ENCODE assay signal across 1 cellular context in genomic region chr20:62302341-62303048, GRCh38.
TF ChIP-seq lines count a peak whose summit lies in the region.

ADRM1 (plus strand) TSS chr20:62302997; CDS start chr20:62303569, 572 bp downstream.

TF ChIP-seq in HepG2, 621 proteins besides CTCF, POLR2A, EP300 and RAD21 (continued from another document and continues in another):
- TF ChIP-seq, protein P1, sequence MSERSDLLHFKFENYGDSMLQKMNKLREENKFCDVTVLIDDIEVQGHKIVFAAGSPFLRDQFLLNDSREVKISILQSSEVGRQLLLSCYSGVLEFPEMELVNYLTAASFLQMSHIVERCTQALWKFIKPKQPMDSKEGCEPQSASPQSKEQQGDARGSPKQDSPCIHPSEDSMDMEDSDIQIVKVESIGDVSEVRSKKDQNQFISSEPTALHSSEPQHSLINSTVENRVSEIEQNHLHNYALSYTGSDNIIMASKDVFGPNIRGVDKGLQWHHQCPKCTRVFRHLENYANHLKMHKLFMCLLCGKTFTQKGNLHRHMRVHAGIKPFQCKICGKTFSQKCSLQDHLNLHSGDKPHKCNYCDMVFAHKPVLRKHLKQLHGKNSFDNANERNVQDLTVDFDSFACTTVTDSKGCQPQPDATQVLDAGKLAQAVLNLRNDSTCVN (CRISPR knock-in tag; IDR thresholded peaks at IDR 0.05; ENCODE audit: borderline replicate concordance), result peak; percentile 70; the same call in 1 of the 2 replicates
- TF ChIP-seq ISL2 (CRISPR knock-in tag; IDR thresholded peaks at IDR 0.05) (peak; percentile 84), ELK4 (CRISPR knock-in tag; IDR thresholded peaks at IDR 0.05; ENCODE audit: borderline replicate concordance) (peak; percentile 89; the same call in 1 of the 2 replicates), MXD1 (CRISPR knock-in tag; IDR thresholded peaks at IDR 0.05) (peak; percentile 89; the same call in 1 of the 2 replicates), KDM2A (CRISPR knock-in tag; IDR thresholded peaks at IDR 0.05; ENCODE audit: borderline replicate concordance, low read depth) (peak; percentile 96), PLSCR1 (CRISPR knock-in tag; IDR thresholded peaks at IDR 0.05; ENCODE audit: borderline replicate concordance) (no peak), ASH2L (IDR thresholded peaks at IDR 0.05; ENCODE audit: insufficient read length, low read depth, low read length) (peak; percentile 37), MYC (CRISPR knock-in tag; IDR thresholded peaks at IDR 0.05; ENCODE audit: borderline replicate concordance) (peak; percentile 59; the same call in 1 of the 2 replicates), ZBTB21 (CRISPR knock-in tag; IDR thresholded peaks at IDR 0.05) (peak; percentile 24; the same call in 1 of the 2 replicates), ZNF407 (CRISPR knock-in tag; IDR thresholded peaks at IDR 0.05; ENCODE audit: not compliant biosample characterization) (peak; percentile 72), TEAD2 (CRISPR knock-in tag; IDR thresholded peaks at IDR 0.05) (no peak), TP53 (CRISPR knock-in tag; conservative IDR thresholded peaks at IDR 0.05) (peak; percentile 81; the same call in 1 of the 2 replicates), BRCA1 (CRISPR knock-in tag; IDR thresholded peaks at IDR 0.05) (no peak; the same call in 1 of the 2 replicates), CREM (IDR thresholded peaks at IDR 0.05) (peak; percentile 66; the same call in 1 of the 2 replicates), CREM (CRISPR knock-in tag; IDR thresholded peaks at IDR 0.05) (peak; percentile 24; the same call in 1 of the 2 replicates), YEATS4 (CRISPR knock-in tag; IDR thresholded peaks at IDR 0.05; ENCODE audit: borderline replicate concordance) (no peak; the same call in 1 of the 2 replicates), GABPB1 (CRISPR knock-in tag; IDR thresholded peaks at IDR 0.05) (peak; percentile 96), POGZ (CRISPR knock-in tag; IDR thresholded peaks at IDR 0.05) (peak; percentile 49; the same call in 1 of the 2 replicates), ZNF784 (CRISPR knock-in tag; IDR thresholded peaks at IDR 0.05; ENCODE audit: borderline replicate concordance) (no peak; the same call in 1 of the 2 replicates), AHDC1 (CRISPR knock-in tag; IDR thresholded peaks at IDR 0.05; ENCODE audit: borderline replicate concordance) (no peak; the same call in 1 of the 2 replicates), RCOR2 (CRISPR knock-in tag; IDR thresholded peaks at IDR 0.05) (no peak), SRY (CRISPR knock-in tag; IDR thresholded peaks at IDR 0.05) (no peak; the same call in 1 of the 2 replicates), ZNF562 (CRISPR knock-in tag; IDR thresholded peaks at IDR 0.05; ENCODE audit: borderline replicate concordance) (no peak), KMT2B (CRISPR knock-in tag; IDR thresholded peaks at IDR 0.05) (peak; percentile 78), KDM5B (CRISPR knock-in tag; IDR thresholded peaks at IDR 0.05; ENCODE audit: borderline replicate concordance) (peak; percentile 67; the same call in 1 of the 2 replicates), HDAC6 (IDR thresholded peaks at IDR 0.05; ENCODE audit: low read depth, low read length) (no peak), HIVEP1 (CRISPR knock-in tag; IDR thresholded peaks at IDR 0.05) (no peak), ZBTB44 (CRISPR knock-in tag; IDR thresholded peaks at IDR 0.05) (peak; percentile 86), SMAD9 (CRISPR knock-in tag; IDR thresholded peaks at IDR 0.05) (0 out of 2 replicates have a peak, but pooled peaks have one; percentile 6)
- TF ChIP-seq, protein P2, sequence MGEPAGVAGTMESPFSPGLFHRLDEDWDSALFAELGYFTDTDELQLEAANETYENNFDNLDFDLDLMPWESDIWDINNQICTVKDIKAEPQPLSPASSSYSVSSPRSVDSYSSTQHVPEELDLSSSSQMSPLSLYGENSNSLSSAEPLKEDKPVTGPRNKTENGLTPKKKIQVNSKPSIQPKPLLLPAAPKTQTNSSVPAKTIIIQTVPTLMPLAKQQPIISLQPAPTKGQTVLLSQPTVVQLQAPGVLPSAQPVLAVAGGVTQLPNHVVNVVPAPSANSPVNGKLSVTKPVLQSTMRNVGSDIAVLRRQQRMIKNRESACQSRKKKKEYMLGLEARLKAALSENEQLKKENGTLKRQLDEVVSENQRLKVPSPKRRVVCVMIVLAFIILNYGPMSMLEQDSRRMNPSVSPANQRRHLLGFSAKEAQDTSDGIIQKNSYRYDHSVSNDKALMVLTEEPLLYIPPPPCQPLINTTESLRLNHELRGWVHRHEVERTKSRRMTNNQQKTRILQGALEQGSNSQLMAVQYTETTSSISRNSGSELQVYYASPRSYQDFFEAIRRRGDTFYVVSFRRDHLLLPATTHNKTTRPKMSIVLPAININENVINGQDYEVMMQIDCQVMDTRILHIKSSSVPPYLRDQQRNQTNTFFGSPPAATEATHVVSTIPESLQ (CRISPR knock-in tag; conservative IDR thresholded peaks at IDR 0.05), result no peak
